In genomic region chr7:46934198-46934825, GRCh38 we compare ENCODE assay signal across 20 cellular contexts.
DNase-seq lines count a peak whose midpoint lies in the region; ATAC-seq and TF ChIP-seq lines count a peak whose summit lies in the region.
"Had no signal": no experiment of that assay in that cellular context is flagged by ENCODE, and none has a peak within 500 bp of the region (broad histone marks: within the 10 kb centered on the region; RNA-seq: fewer than 3 reads in every experiment).

No MANE protein-coding gene starts in this region.

- H3K27ac Mint-ChIP-seq in naive thymus-derived CD8-positive, alpha-beta T cell: no peak overlapping the region
- H3K27ac Mint-ChIP-seq: activated naive CD4-positive, alpha-beta T cell treated with anti-CD3 and anti-CD28 coated beads for 36 hours; progenitor cell of endocrine pancreas had no signal

- DNase-seq in ELR (ENCODE audit: low read depth) (peak; percentile 47), NB4 (ENCODE audit: low read depth) (peak; percentile 33), brain microvascular endothelial cell (peak; percentile 12), right lobe of liver (no peak), mucosa of descending colon (no peak)
- no peak for DNase-seq in naive thymus-derived CD8-positive, alpha-beta T cell
- DNase-seq: activated CD8-positive, alpha-beta memory T cell treated with anti-CD3 and anti-CD28 coated beads, Interleukin-2, amount 50 U/mL, for 4 hours; activated naive CD4-positive, alpha-beta T cell treated with anti-CD3 and anti-CD28 coated beads for 36 hours; DMS53; head of caudate nucleus; islet precursor cell; PC-3; stimulated activated CD4-positive, alpha-beta T cell treated with anti-CD3 and anti-CD28 coated beads, Interleukin-15, amount 100 ng/mL, for 24 hours; SW 1271 had no signal

- intact Hi-C loops in right lobe of liver (cut with DNase I) (no loop called here), mucosa of descending colon (cut with DNase I, micrococcal nuclease) (no loop called here)

- in situ Hi-C loops in brain microvascular endothelial cell (cut with HindIII; ENCODE audit: low pct_ligation_motif_present, low sequenced_read_pairs): no loop called here

- no peak overlapping the region for H3K4me3 Mint-ChIP-seq in naive thymus-derived CD8-positive, alpha-beta T cell
- H3K4me3 Mint-ChIP-seq: activated naive CD4-positive, alpha-beta T cell treated with anti-CD3 and anti-CD28 coated beads for 36 hours; central memory CD8-positive, alpha-beta T cell had no signal

- WGBS in right lobe of liver (ENCODE audit: insufficient coverage, low coverage, low lambda C conversion rate, missing lambda C conversion rate): 26% methylated on average over 3 of the region's 3 CpGs

- H3K4me1 Mint-ChIP-seq in naive thymus-derived CD8-positive, alpha-beta T cell: no peaks in the 10 kb centered on the region
- H3K4me1 Mint-ChIP-seq: central memory CD8-positive, alpha-beta T cell had no signal

- TF ChIP-seq POLR2A in NB4 (IDR thresholded peaks at IDR 0.05; ENCODE audit: extremely low read depth, insufficient read length) (no peak), right lobe of liver (IDR thresholded peaks at IDR 0.05) (no peak)

- ATAC-seq in right lobe of liver: peak; percentile 61 to 80 (median 76)
- ATAC-seq in mucosa of descending colon: no peak
- ATAC-seq in naive thymus-derived CD8-positive, alpha-beta T cell: no peak
- no peak for ATAC-seq in HG03045 (IDR thresholded peaks at IDR 0.05; ENCODE audit: unreplicated experiment)
- no peak for ATAC-seq in GM21619 (IDR thresholded peaks at IDR 0.05; ENCODE audit: unreplicated experiment)
- ATAC-seq: HCT116, PC-3 had no signal

- POLR2A ChIA-PET in naive thymus-derived CD8-positive, alpha-beta T cell (lab: Charles Lee): no interaction called here

- H3K9me3 ChIP-seq in right lobe of liver: no peaks in the 10 kb centered on the region
- H3K9me3 ChIP-seq in mucosa of descending colon: no peaks in the 10 kb centered on the region

- H3K36me3 ChIP-seq in brain microvascular endothelial cell (replicated peaks) (no peaks in the 10 kb centered on the region), right lobe of liver (no peaks in the 10 kb centered on the region), mucosa of descending colon (ENCODE audit: low read depth) (no peaks in the 10 kb centered on the region)
- H3K36me3 ChIP-seq: BLaER1 had no signal

- no peak overlapping the region for H3K27ac ChIP-seq in brain microvascular endothelial cell
- no peak overlapping the region for H3K27ac ChIP-seq in right lobe of liver
- H3K27ac ChIP-seq: BLaER1 had no signal

- no peaks in the 10 kb centered on the region for H3K27me3 Mint-ChIP-seq in naive thymus-derived CD8-positive, alpha-beta T cell
- H3K27me3 Mint-ChIP-seq: central memory CD8-positive, alpha-beta T cell; progenitor cell of endocrine pancreas had no signal

- TF ChIP-seq CTCF in NB4 (IDR thresholded peaks at IDR 0.05; ENCODE audit: low read depth, low read length): no peak
- TF ChIP-seq CTCF in brain microvascular endothelial cell (IDR thresholded peaks at IDR 0.05; ENCODE audit: low read depth, low read length, missing control alignments): no peak
- no peak for TF ChIP-seq CTCF in right lobe of liver (IDR thresholded peaks at IDR 0.05)
- no peak for TF ChIP-seq CTCF in mucosa of descending colon (IDR thresholded peaks at IDR 0.05)

- H3K27me3 ChIP-seq in brain microvascular endothelial cell (replicated peaks): no peaks in the 10 kb centered on the region
- H3K27me3 ChIP-seq in right lobe of liver: no peaks in the 10 kb centered on the region
- H3K27me3 ChIP-seq: BLaER1 had no signal

- no peak overlapping the region for H3K4me3 ChIP-seq in NB4 (ENCODE audit: low read depth, low read length)
- H3K4me3 ChIP-seq in brain microvascular endothelial cell (ENCODE audit: low read depth, low read length): no peak overlapping the region
- no peak overlapping the region for H3K4me3 ChIP-seq in right lobe of liver
- no peak overlapping the region for H3K4me3 ChIP-seq in mucosa of descending colon
- H3K4me3 ChIP-seq: BLaER1 had no signal

- H3K9me3 Mint-ChIP-seq in naive thymus-derived CD8-positive, alpha-beta T cell: peaks cover 0 to 7% (median 2%) of the 10 kb centered on the region in 9 donors
- H3K9me3 Mint-ChIP-seq: activated naive CD4-positive, alpha-beta T cell treated with anti-CD3 and anti-CD28 coated beads for 36 hours had no signal

- H3K4me1 ChIP-seq in right lobe of liver (peaks cover 0 to 28% (median 4%) of the 10 kb centered on the region in 4 donors), mucosa of descending colon (ENCODE audit: low read depth) (no peaks in the 10 kb centered on the region)

- no peaks in the 10 kb centered on the region for H3K36me3 Mint-ChIP-seq in naive thymus-derived CD8-positive, alpha-beta T cell

Comparison
In these comparisons a context has a peak if more than half of its experiments do, and no peak if none do; other contexts are left out.
1. DNase-seq: peak in ELR (single experiment), NB4 (single experiment) and brain microvascular endothelial cell (single experiment); none in right lobe of liver (0 of 3), mucosa of descending colon (0 of 3) and naive thymus-derived CD8-positive, alpha-beta T cell (0 of 10).
2. ATAC-seq: peak in right lobe of liver (4 of 4); none in mucosa of descending colon (single experiment), naive thymus-derived CD8-positive, alpha-beta T cell (0 of 2), HG03045 (single experiment) and GM21619 (single experiment).